In genomic region chr6:117546674-117547073, GRCh38 we compare ENCODE assay signal across 20 cellular contexts. TPM values are rescaled to one million over a fixed set of nuclear protein-coding genes. Genes with fewer than 3 reads are reported as not detected.
DNase-seq lines count a peak whose midpoint lies in the region; ATAC-seq lines count a peak whose summit lies in the region.
"Had no signal": no experiment of that assay in that cellular context is flagged by ENCODE, and none has a peak within 500 bp of the region (broad histone marks: within the 10 kb centered on the region; RNA-seq: fewer than 3 reads in every experiment).

No MANE protein-coding gene starts in this region.

- CTCF ChIA-PET in CD4-positive, alpha-beta memory T cell (lab: Charles Lee; ENCODE audit: partially characterized antibody): interaction anchor here (1.4 to 7.8 kb wide), 5 partner anchors 9 to 67 kb away, joined by 4 to 72 read pairs (median 6); no protein-coding TSS in a partner anchor
- CTCF ChIA-PET in T-cell (lab: Charles Lee): interaction anchor here in 1 of 2 donors (2.2 to 3.7 kb wide), 2 partner anchors 58 to 97 kb away, joined by 11 to 12 read pairs; no protein-coding TSS in a partner anchor

- peak overlapping the region; percentile 2 to 80 (median 41) for H3K27ac Mint-ChIP-seq in CD4-positive, alpha-beta memory T cell
- H3K27ac Mint-ChIP-seq in T-cell: peak overlapping the region; percentile 50 to 77
- H3K27ac Mint-ChIP-seq: memory B cell, WTC11 had no signal

- H3K27me3 ChIP-seq in CD4-positive, alpha-beta memory T cell (ENCODE audit: insufficient read depth, low read length): no peaks in the 10 kb centered on the region
- H3K27me3 ChIP-seq: ascending aorta, heart right ventricle had no signal

- no peaks in the 10 kb centered on the region for H3K27me3 Mint-ChIP-seq in CD4-positive, alpha-beta memory T cell
- peaks cover 0 to 2% of the 10 kb centered on the region in 2 donors for H3K27me3 Mint-ChIP-seq in T-cell

- peak overlapping the region; percentile 35 to 88 (median 84) for H3K4me3 Mint-ChIP-seq in CD4-positive, alpha-beta memory T cell
- H3K4me3 Mint-ChIP-seq in T-cell: peak overlapping the region; percentile 82 to 86 (median 83)

- no peaks in the 10 kb centered on the region for H3K36me3 Mint-ChIP-seq in CD4-positive, alpha-beta memory T cell
- no peaks in the 10 kb centered on the region for H3K36me3 Mint-ChIP-seq in T-cell
- H3K36me3 Mint-ChIP-seq: memory B cell, WTC11 had no signal

- H3K9me3 ChIP-seq in CD4-positive, alpha-beta memory T cell (ENCODE audit: control insufficient read depth in 1 of 2, low read length in 2 of 2): no peaks in the 10 kb centered on the region
- no peaks in the 10 kb centered on the region for H3K9me3 ChIP-seq in mesodermal cell (ENCODE audit: control insufficient read depth, low read length)
- H3K9me3 ChIP-seq: ascending aorta, heart right ventricle had no signal

- POLR2A ChIA-PET in CD4-positive, alpha-beta memory T cell (lab: Charles Lee; ENCODE audit: partially characterized antibody): interaction anchor here (0.6 to 2.2 kb wide), 2 partner anchors 52 to 63 kb away, joined by 3 to 5 read pairs; no protein-coding TSS in a partner anchor
- POLR2A ChIA-PET in T-cell (lab: Charles Lee): interaction anchor here in 1 of 2 donors (0.6 kb wide), 1 partner anchor 898 kb away, joined by 3 read pairs; no protein-coding TSS in a partner anchor

- no peak overlapping the region for H3K27ac ChIP-seq in CD4-positive, alpha-beta memory T cell (ENCODE audit: low read depth, low read length)
- H3K27ac ChIP-seq in mesodermal cell (ENCODE audit: low read depth, low read length, severe bottlenecking): peak overlapping the region; percentile 52
- H3K27ac ChIP-seq: 22Rv1, BLaER1 had no signal

- DNase-seq in DMS53 (lab: John Stamatoyannopoulos, UW) (peak; percentile 2), DMS53 treated with DMSO at 0.1 percent for 48 hours (lab: John Stamatoyannopoulos, UW; ENCODE audit: unreplicated experiment) (no peak), T-cell (no peak), ecto neural progenitor cell (ENCODE audit: low spot score) (no peak), amygdala (lab: John Stamatoyannopoulos, UW) (no peak)
- no peak for DNase-seq in CD4-positive, alpha-beta memory T cell
- DNase-seq: activated effector memory CD4-positive, alpha-beta T cell treated with Interleukin-2 at 50 U/mL for 16 hours; DMS79; heart right ventricle; islet precursor cell; Kasumi-1; NCI-H1105 treated with DMSO at 0.1 percent for 48 hours; RPMI8226 had no signal

- 90 to 97% methylated on average over 5 of the region's 5 CpGs for WGBS in mesodermal cell (ENCODE audit: insufficient coverage in 2 of 2), 2 experiments

- no peak overlapping the region for H3K4me3 ChIP-seq in CD4-positive, alpha-beta memory T cell (ENCODE audit: low read length in 2 of 2)
- H3K4me3 ChIP-seq in mesodermal cell (ENCODE audit: extremely low read depth, insufficient read depth, low read length, poor library complexity, severe bottlenecking): no peak overlapping the region
- H3K4me3 ChIP-seq: BLaER1 had no signal

- ATAC-seq in T-cell (replicated peaks in 1 of 4) (no peak), HG03571 (IDR thresholded peaks at IDR 0.05; ENCODE audit: unreplicated experiment) (no peak)

- intact Hi-C loops in CD4-positive, alpha-beta memory T cell (cut with micrococcal nuclease): loop anchor here (5.0 kb wide), 1 partner anchor 1531 kb away; the partner anchor contains the start of gene FAM184A

- H3K4me1 Mint-ChIP-seq in CD4-positive, alpha-beta memory T cell: peaks cover 26 to 49% (median 40%) of the 10 kb centered on the region in 4 donors
- peaks cover 43 to 46% (median 44%) of the 10 kb centered on the region in 3 donors for H3K4me1 Mint-ChIP-seq in T-cell

- no peaks in the 10 kb centered on the region for H3K9me3 Mint-ChIP-seq in CD4-positive, alpha-beta memory T cell
- H3K9me3 Mint-ChIP-seq in T-cell: no peaks in the 10 kb centered on the region
- H3K9me3 Mint-ChIP-seq: memory B cell, WTC11 had no signal

- peaks cover 38% of the 10 kb centered on the region for H3K4me1 ChIP-seq in CD4-positive, alpha-beta memory T cell (ENCODE audit: insufficient read depth, low read length)
- H3K4me1 ChIP-seq in mesodermal cell (ENCODE audit: control insufficient read depth, insufficient read depth, low read length, poor library complexity, severe bottlenecking): peaks cover 47% of the 10 kb centered on the region

- no peaks in the 10 kb centered on the region for H3K36me3 ChIP-seq in CD4-positive, alpha-beta memory T cell (ENCODE audit: insufficient read depth, low read length)
- peaks cover 85% of the 10 kb centered on the region for H3K36me3 ChIP-seq in mesodermal cell (ENCODE audit: control insufficient read depth, insufficient read depth, low read length)
- H3K36me3 ChIP-seq: ascending aorta, BLaER1 had no signal

RNA-seq across cellular contexts. Expression of gene GOPC, which starts 55.6 kb away (rescaled TPM):
- 10 to 100 TPM; 37.7 to 37.8 TPM for total RNA-seq in CD4-positive, alpha-beta memory T cell
- 10 to 100 TPM; 14.6 to 15.5 TPM for polyA plus RNA-seq in CD4-positive, alpha-beta memory T cell
- total RNA-seq in T-cell: 10 to 100 TPM; 20.8 to 30.2 (median 27.5) TPM
- 28.1 TPM for polyA plus RNA-seq in mesodermal cell (2013, experiment 1 of 2)
- polyA plus RNA-seq in mesodermal cell (2013, experiment 2 of 2): 29.4 TPM
